ENCODE assay signal across 8 cellular contexts in genomic region chr6:4017847-4018193, GRCh38.
DNase-seq lines count a peak whose midpoint lies in the region; ATAC-seq, FAIRE-seq and TF ChIP-seq lines count a peak whose summit lies in the region.

No MANE protein-coding gene starts in this region.

- H3K9me3 Mint-ChIP-seq in CD8-positive, alpha-beta T cell = peaks cover 5% of the 10 kb centered on the region
- no peaks in the 10 kb centered on the region for H3K9me3 Mint-ChIP-seq in memory B cell

- TF ChIP-seq POLR2A in H54 (IDR thresholded peaks at IDR 0.05; ENCODE audit: low read depth, low read length) (no peak), uterus (IDR thresholded peaks at IDR 0.05) (no peak)

- no peak for DNase-seq in CD8-positive, alpha-beta T cell
- DNase-seq in H54 (ENCODE audit: insufficient read length, low spot score) = peak; percentile 4
- DNase-seq in NT2/D1 (ENCODE audit: low read depth, low spot score) = no peak
- peak; percentile 46 to 61 for DNase-seq in cardiac fibroblast (ENCODE audit: low read depth in 2 of 2)
- no peak for DNase-seq in memory B cell (ENCODE audit: low spot score in 2 of 2)
- DNase-seq in uterus = no peak

- peak; percentile 20 for FAIRE-seq in H54 (lab: Jason Lieb, UNC)

- H3K27ac ChIP-seq in CD8-positive, alpha-beta T cell (ENCODE audit: low read depth, low read length) = peak overlapping the region; percentile 91
- H3K27ac ChIP-seq in uterus = peak overlapping the region; percentile 98

- H3K36me3 ChIP-seq in CD8-positive, alpha-beta T cell (ENCODE audit: insufficient read depth, low read length) = no peaks in the 10 kb centered on the region
- peaks cover 4% of the 10 kb centered on the region for H3K36me3 ChIP-seq in NT2/D1 (ENCODE audit: insufficient read depth, insufficient read length, low read length)
- no peaks in the 10 kb centered on the region for H3K36me3 ChIP-seq in uterus

- H3K27ac Mint-ChIP-seq in CD8-positive, alpha-beta T cell = peak overlapping the region; percentile 99
- peak overlapping the region; percentile 99 for H3K27ac Mint-ChIP-seq in memory B cell

- POLR2A ChIA-PET in CD8-positive, alpha-beta T cell (lab: Charles Lee) = interaction anchor here (0.7 to 2.1 kb wide), 12 partner anchors 9 to 949 kb away, joined by 3 to 12 read pairs (median 4); partner anchors contain the start of genes ECI2 and RIPK1

- H3K9me3 ChIP-seq in CD8-positive, alpha-beta T cell (ENCODE audit: low read length) = no peaks in the 10 kb centered on the region
- H3K9me3 ChIP-seq in NT2/D1 (ENCODE audit: insufficient read depth, low read length) = no peaks in the 10 kb centered on the region
- no peaks in the 10 kb centered on the region for H3K9me3 ChIP-seq in uterus

- peaks cover 74% of the 10 kb centered on the region for H3K4me1 Mint-ChIP-seq in CD8-positive, alpha-beta T cell (ENCODE audit: low read depth)
- H3K4me1 Mint-ChIP-seq in memory B cell = peaks cover 32% of the 10 kb centered on the region

- peak overlapping the region; percentile 89 for H3K9ac ChIP-seq in NT2/D1 (ENCODE audit: insufficient read length, low read depth)

- H3K27me3 ChIP-seq in CD8-positive, alpha-beta T cell (ENCODE audit: insufficient read depth, low read length) = no peaks in the 10 kb centered on the region
- H3K27me3 ChIP-seq in NT2/D1 (ENCODE audit: insufficient read depth, insufficient read length) (no peaks in the 10 kb centered on the region), uterus (no peaks in the 10 kb centered on the region)

- intact Hi-C loops in CD8-positive, alpha-beta T cell (cut with DNase I, micrococcal nuclease) = loop anchor here (1.0 to 10.0 kb wide), 18 partner anchors 9 to 1773 kb away; partner anchors contain the start of genes CDYL (in 2 of the 2), FARS2 (in 2 of the 2), LYRM4 (in 2 of the 2) and PSMG4 (in 2 of the 2)
- intact Hi-C loops in uterus (cut with DNase I; ENCODE audit: low total_unique reads) = no loop called here

- H3K4me3 Mint-ChIP-seq in CD8-positive, alpha-beta T cell = peak overlapping the region; percentile 93
- peak overlapping the region; percentile 99 for H3K4me3 Mint-ChIP-seq in memory B cell

- H3K36me3 Mint-ChIP-seq in CD8-positive, alpha-beta T cell = peaks cover 48% of the 10 kb centered on the region
- peaks cover 7% of the 10 kb centered on the region for H3K36me3 Mint-ChIP-seq in memory B cell

- ATAC-seq in CD8-positive, alpha-beta T cell = no peak
- ATAC-seq in memory B cell (ENCODE audit: low read depth) (no peak), GM18873 (IDR thresholded peaks at IDR 0.05; ENCODE audit: low FRiP score, unreplicated experiment) (no peak), GM18909 (IDR thresholded peaks at IDR 0.05; ENCODE audit: poor library complexity, unreplicated experiment) (no peak)

- H3K27me3 Mint-ChIP-seq in CD8-positive, alpha-beta T cell (ENCODE audit: low read depth) = no peaks in the 10 kb centered on the region
- no peaks in the 10 kb centered on the region for H3K27me3 Mint-ChIP-seq in memory B cell

- peaks cover 57% of the 10 kb centered on the region for H3K4me1 ChIP-seq in CD8-positive, alpha-beta T cell (ENCODE audit: insufficient read depth, low read length)
- H3K4me1 ChIP-seq in NT2/D1 (ENCODE audit: insufficient read depth, insufficient read length) (no peaks in the 10 kb centered on the region), uterus (peaks cover 0 to 10% of the 10 kb centered on the region in 2 donors)

- CTCF ChIA-PET in CD8-positive, alpha-beta T cell (lab: Charles Lee) = interaction anchor here (0.9 to 2.2 kb wide), 8 partner anchors 9 to 860 kb away, joined by 3 to 15 read pairs (median 4); partner anchors contain the start of gene FAM50B

- TF ChIP-seq CTCF in CD8-positive, alpha-beta T cell (IDR thresholded peaks at IDR 0.05) = no peak
- TF ChIP-seq CTCF in cardiac fibroblast (IDR thresholded peaks at IDR 0.05; ENCODE audit: low read depth, low read length) (no peak), uterus (IDR thresholded peaks at IDR 0.05) (no peak)

- H3K4me3 ChIP-seq in CD8-positive, alpha-beta T cell (ENCODE audit: low read depth, low read length) = peak overlapping the region; percentile 44
- peak overlapping the region; percentile 77 for H3K4me3 ChIP-seq in NT2/D1 (ENCODE audit: insufficient read length, low read depth)
- peak overlapping the region; percentile 79 to 81 for H3K4me3 ChIP-seq in cardiac fibroblast (replicated peaks in 1 of 2; ENCODE audit: low read depth in 2 of 2, low read length in 2 of 2)
- H3K4me3 ChIP-seq in uterus = peak overlapping the region; percentile 80 to 93

Comparison
In these comparisons a context has a peak if more than half of its experiments do, and no peak if none do; other contexts are left out.
1. DNase-seq: peak in H54 (single experiment) and cardiac fibroblast (2 of 2); none in CD8-positive, alpha-beta T cell (0 of 7), NT2/D1 (single experiment), memory B cell (0 of 2) and uterus (0 of 2).
2. Peak in every context shown above with its lines, with median percentiles within 50 percentile points of each other: H3K4me3 ChIP-seq.